Comparison of ENCODE assay signal across 8 cellular contexts in genomic region chr3:142224482-142225072, GRCh38. TPM values are rescaled to one million over a fixed set of nuclear protein-coding genes. Genes with fewer than 3 reads are reported as not detected.
DNase-seq lines count a peak whose midpoint lies in the region; ATAC-seq and TF ChIP-seq lines count a peak whose summit lies in the region.

No MANE protein-coding gene starts in this region.

- no peak for TF ChIP-seq EP300 in stomach (IDR thresholded peaks at IDR 0.05)

- no peaks in the 10 kb centered on the region for H3K36me3 Mint-ChIP-seq in activated CD8-positive, alpha-beta T cell treated with anti-CD3 and anti-CD28 coated beads, Interleukin-2, amount 10 ng/mL, durations not matched to agents 7 days and 5 days (ENCODE audit: low read depth)

- DNase-seq in NCI-H510A treated with DMSO at 0.1 percent for 48 hours (lab: John Stamatoyannopoulos, UW) (peak; percentile 48), NCI-H510A (lab: John Stamatoyannopoulos, UW) (no peak), stomach (no peak), retina (no peak), hepatic stellate cell (ENCODE audit: low spot score) (no peak)
- no peak for DNase-seq in activated CD8-positive, alpha-beta T cell treated with anti-CD3 and anti-CD28 coated beads, Interleukin-2, amount 10 ng/mL, durations not matched to agents 7 days and 5 days

- peaks cover 17% of the 10 kb centered on the region for H3K4me1 Mint-ChIP-seq in activated CD8-positive, alpha-beta T cell treated with anti-CD3 and anti-CD28 coated beads, Interleukin-2, amount 10 ng/mL, durations not matched to agents 7 days and 5 days (ENCODE audit: low read depth)

- H3K27ac Mint-ChIP-seq in activated CD8-positive, alpha-beta T cell treated with anti-CD3 and anti-CD28 coated beads, Interleukin-2, amount 10 ng/mL, durations not matched to agents 7 days and 5 days: peak overlapping the region; percentile 93

- peak overlapping the region; percentile 94 for H3K4me3 Mint-ChIP-seq in activated CD8-positive, alpha-beta T cell treated with anti-CD3 and anti-CD28 coated beads, Interleukin-2, amount 10 ng/mL, durations not matched to agents 7 days and 5 days

- no peaks in the 10 kb centered on the region for H3K9me3 Mint-ChIP-seq in activated CD8-positive, alpha-beta T cell treated with anti-CD3 and anti-CD28 coated beads, Interleukin-2, amount 10 ng/mL, durations not matched to agents 7 days and 5 days (ENCODE audit: insufficient read depth)

- H3K4me3 ChIP-seq in iPS-11a (ENCODE audit: low read depth, low read length) (peak overlapping the region; percentile 69), stomach (peak overlapping the region; percentile 57 to 95 (median 75))

- no peaks in the 10 kb centered on the region for H3K27me3 Mint-ChIP-seq in activated CD8-positive, alpha-beta T cell treated with anti-CD3 and anti-CD28 coated beads, Interleukin-2, amount 10 ng/mL, durations not matched to agents 7 days and 5 days (ENCODE audit: low read depth)

- no peaks in the 10 kb centered on the region for H3K27me3 ChIP-seq in stomach

- no peaks in the 10 kb centered on the region for H3K9me3 ChIP-seq in stomach

- peaks cover 0 to 45% (median 26%) of the 10 kb centered on the region in 4 donors for H3K4me1 ChIP-seq in stomach

- CTCF ChIA-PET in activated CD8-positive, alpha-beta T cell treated with anti-CD3 and anti-CD28 coated beads, Interleukin-2, amount 10 ng/mL, durations not matched to agents 7 days and 5 days (lab: Charles Lee): no interaction called here

- no peak for TF ChIP-seq CTCF in stomach (IDR thresholded peaks at IDR 0.05)

- WGBS in stomach, 5 donors: 8 to 14% (median 11%) methylated on average over 10 of the region's 10 CpGs

- POLR2A ChIA-PET in activated CD8-positive, alpha-beta T cell treated with anti-CD3 and anti-CD28 coated beads, Interleukin-2, amount 10 ng/mL, durations not matched to agents 7 days and 5 days (lab: Charles Lee): no interaction called here

- H3K36me3 ChIP-seq in stomach: no peaks in the 10 kb centered on the region

- no peak for ATAC-seq in activated CD8-positive, alpha-beta T cell treated with anti-CD3 and anti-CD28 coated beads, Interleukin-2, amount 10 ng/mL, durations not matched to agents 7 days and 5 days
- no peak for ATAC-seq in HG02870 (IDR thresholded peaks at IDR 0.05; ENCODE audit: unreplicated experiment)

- TF ChIP-seq POLR2A in stomach (IDR thresholded peaks at IDR 0.05): no peak

- intact Hi-C loops in stomach (cut with DNase I; ENCODE audit: low total_unique reads): no loop called here

- H3K27ac ChIP-seq in stomach: peak overlapping the region; percentile 91 to 96 (median 94)

RNA-seq across cellular contexts. Expression of gene GK5, which starts 0.8 kb away (rescaled TPM):
- 10 to 100 TPM; 14.4 to 16.0 TPM for total RNA-seq in activated CD8-positive, alpha-beta T cell treated with anti-CD3 and anti-CD28 coated beads, Interleukin-2, amount 10 ng/mL, durations not matched to agents 7 days and 5 days
- total RNA-seq in stomach: 100 to 1,000 TPM in 2 of 5 donors, 10 to 100 TPM in 3; 17.1 to 194 (median 56.2) TPM
- polyA plus RNA-seq in stomach: 1 to 10 TPM; 2.6 to 3.9 (median 2.7) TPM
